ENCODE assay signal across 32 cellular contexts in genomic region chr2:57859755-57860154, GRCh38.
"Had no signal": no experiment of that assay in that cellular context is flagged by ENCODE, and none has a peak within 500 bp of the region (broad histone marks: within the 10 kb centered on the region; RNA-seq: fewer than 3 reads in every experiment).

No MANE protein-coding gene starts in this region.

- H3K27me3 Mint-ChIP-seq: activated CD4-positive, alpha-beta T cell treated with anti-CD3 and anti-CD28 coated beads, Interleukin-2, amount 10 ng/mL, durations not matched to agents 7 days and 5 days; activated naive CD4-positive, alpha-beta T cell treated with anti-CD3 and anti-CD28 coated beads, Interleukin-2, amount 50 U/mL, for 24 hours; activated naive CD8-positive, alpha-beta T cell treated with anti-CD3 and anti-CD28 coated beads for 36 hours; activated naive CD8-positive, alpha-beta T cell treated with anti-CD3 and anti-CD28 coated beads, Interleukin-2, amount 50 U/mL, for 24 hours; activated T-helper 17 cell treated with anti-CD3 and anti-CD28 coated beads, Interleukin-2, amount 50 U/mL, for 72 hours; dendritic cell treated with granulocyte-macrophage colony-stimulating factor and Interleukin-4, amounts not matched to agents 40 ng/mL and 50 ng/mL, for 4 days; T-helper 17 cell had no signal

- H3K4me1 ChIP-seq: adrenal gland, body of pancreas, esophagus squamous epithelium had no signal

- H3K4me3 Mint-ChIP-seq: activated CD4-positive, alpha-beta T cell treated with anti-CD3 and anti-CD28 coated beads, Interleukin-2, amount 10 ng/mL, durations not matched to agents 7 days and 5 days; activated CD8-positive, alpha-beta T cell treated with anti-CD3 and anti-CD28 coated beads for 36 hours; activated naive CD4-positive, alpha-beta T cell treated with anti-CD3 and anti-CD28 coated beads for 36 hours; activated naive CD4-positive, alpha-beta T cell treated with anti-CD3 and anti-CD28 coated beads, Interleukin-2, amount 50 U/mL, for 24 hours; activated naive CD8-positive, alpha-beta T cell treated with anti-CD3 and anti-CD28 coated beads for 36 hours; activated naive CD8-positive, alpha-beta T cell treated with anti-CD3 and anti-CD28 coated beads, Interleukin-2, amount 50 U/mL, for 24 hours; activated T-cell treated with anti-CD3 and anti-CD28 coated beads, Interleukin-2, amount 50 U/mL, for 4 hours; activated T-helper 17 cell treated with anti-CD3 and anti-CD28 coated beads, Interleukin-2, amount 50 U/mL, for 72 hours; dendritic cell treated with granulocyte-macrophage colony-stimulating factor and Interleukin-4, amounts not matched to agents 40 ng/mL and 50 ng/mL, for 4 days; T-helper 17 cell; T-helper 2 cell treated with Interferon-gamma antibody and Interleukin-4, amounts not matched to agents 5 μg/mL and 100 μg/mL, for 36 hours had no signal

- H3K27ac ChIP-seq: adrenal gland, body of pancreas, coronary artery, dorsolateral prefrontal cortex, epithelial cell of prostate, esophagus squamous epithelium had no signal

- DNase-seq: activated CD4-positive, alpha-beta T cell treated with anti-CD3 and anti-CD28 coated beads for 1 hour; activated CD4-positive, alpha-beta T cell treated with anti-CD3 and anti-CD28 coated beads for 4 hours; activated CD4-positive, alpha-beta T cell treated with anti-CD3 and anti-CD28 coated beads, Interleukin-2, amount 10 ng/mL, durations not matched to agents 7 days and 5 days; activated CD4-positive, alpha-beta T cell treated with anti-CD3 and anti-CD28 coated beads, Interleukin-2, amount 50 U/mL, for 48 hours; activated CD8-positive, alpha-beta memory T cell treated with anti-CD3 and anti-CD28 coated beads for 24 hours; activated CD8-positive, alpha-beta T cell treated with anti-CD3 and anti-CD28 coated beads for 36 hours; activated effector memory CD4-positive, alpha-beta T cell treated with Interleukin-2 at 50 U/mL for 16 hours; activated gamma-delta T cell treated with Interleukin-2 at 50 U/mL for 16 hours; activated naive CD4-positive, alpha-beta T cell treated with anti-CD3 and anti-CD28 coated beads for 36 hours; activated naive CD8-positive, alpha-beta T cell treated with anti-CD3 and anti-CD28 coated beads for 36 hours; activated naive CD8-positive, alpha-beta T cell treated with anti-CD3 and anti-CD28 coated beads, Interleukin-2, amount 50 U/mL, for 24 hours; activated T-cell treated with anti-CD3 and anti-CD28 coated beads, Interleukin-2, amount 50 U/mL, for 4 hours; adrenal gland; amygdala; aorta; body of pancreas; caudate nucleus; dorsolateral prefrontal cortex; effector memory CD4-positive, alpha-beta T cell; esophagus squamous epithelium; foreskin melanocyte; head of caudate nucleus; T-helper 1 cell; T-helper 17 cell; T1000 had no signal

- H3K4me1 Mint-ChIP-seq: activated CD4-positive, alpha-beta T cell treated with anti-CD3 and anti-CD28 coated beads, Interleukin-2, amount 10 ng/mL, durations not matched to agents 7 days and 5 days; activated naive CD4-positive, alpha-beta T cell treated with anti-CD3 and anti-CD28 coated beads, Interleukin-2, amount 50 U/mL, for 24 hours; activated naive CD8-positive, alpha-beta T cell treated with anti-CD3 and anti-CD28 coated beads for 36 hours; activated naive CD8-positive, alpha-beta T cell treated with anti-CD3 and anti-CD28 coated beads, Interleukin-2, amount 50 U/mL, for 24 hours; activated T-helper 17 cell treated with anti-CD3 and anti-CD28 coated beads, Interleukin-2, amount 50 U/mL, for 72 hours; T-helper 17 cell had no signal

- FAIRE-seq: endothelial cell of umbilical vein had no signal

- H3K27ac Mint-ChIP-seq: activated CD4-positive, alpha-beta T cell treated with anti-CD3 and anti-CD28 coated beads, Interleukin-2, amount 10 ng/mL, durations not matched to agents 7 days and 5 days; activated CD8-positive, alpha-beta T cell treated with anti-CD3 and anti-CD28 coated beads for 36 hours; activated naive CD4-positive, alpha-beta T cell treated with anti-CD3 and anti-CD28 coated beads for 36 hours; activated naive CD4-positive, alpha-beta T cell treated with anti-CD3 and anti-CD28 coated beads, Interleukin-2, amount 50 U/mL, for 24 hours; activated naive CD8-positive, alpha-beta T cell treated with anti-CD3 and anti-CD28 coated beads for 36 hours; activated naive CD8-positive, alpha-beta T cell treated with anti-CD3 and anti-CD28 coated beads, Interleukin-2, amount 50 U/mL, for 24 hours; activated T-helper 17 cell treated with anti-CD3 and anti-CD28 coated beads, Interleukin-2, amount 50 U/mL, for 72 hours; dendritic cell treated with granulocyte-macrophage colony-stimulating factor and Interleukin-4, amounts not matched to agents 40 ng/mL and 50 ng/mL, for 4 days; T-helper 17 cell; T-helper 2 cell treated with Interferon-gamma antibody and Interleukin-4, amounts not matched to agents 5 μg/mL and 100 μg/mL, for 36 hours had no signal

- ATAC-seq: activated CD8-positive, alpha-beta T cell treated with anti-CD3 and anti-CD28 coated beads for 36 hours; activated naive CD8-positive, alpha-beta T cell treated with anti-CD3 and anti-CD28 coated beads, Interleukin-2, amount 50 U/mL, for 24 hours; activated T-cell treated with anti-CD3 and anti-CD28 coated beads, Interleukin-2, amount 50 U/mL, for 4 hours; activated T-helper 17 cell treated with anti-CD3 and anti-CD28 coated beads, Interleukin-2, amount 50 U/mL, for 72 hours; body of pancreas; T-helper 17 cell had no signal

- H3K9me3 Mint-ChIP-seq: activated CD4-positive, alpha-beta T cell treated with anti-CD3 and anti-CD28 coated beads, Interleukin-2, amount 10 ng/mL, durations not matched to agents 7 days and 5 days; activated CD8-positive, alpha-beta T cell treated with anti-CD3 and anti-CD28 coated beads for 36 hours; activated naive CD4-positive, alpha-beta T cell treated with anti-CD3 and anti-CD28 coated beads for 36 hours; activated naive CD4-positive, alpha-beta T cell treated with anti-CD3 and anti-CD28 coated beads, Interleukin-2, amount 50 U/mL, for 24 hours; activated naive CD8-positive, alpha-beta T cell treated with anti-CD3 and anti-CD28 coated beads for 36 hours; activated naive CD8-positive, alpha-beta T cell treated with anti-CD3 and anti-CD28 coated beads, Interleukin-2, amount 50 U/mL, for 24 hours; activated T-cell treated with anti-CD3 and anti-CD28 coated beads, Interleukin-2, amount 50 U/mL, for 4 hours; activated T-helper 17 cell treated with anti-CD3 and anti-CD28 coated beads, Interleukin-2, amount 50 U/mL, for 72 hours; dendritic cell treated with granulocyte-macrophage colony-stimulating factor and Interleukin-4, amounts not matched to agents 40 ng/mL and 50 ng/mL, for 4 days; T-helper 2 cell treated with Interferon-gamma antibody and Interleukin-4, amounts not matched to agents 5 μg/mL and 100 μg/mL, for 36 hours had no signal

- H3K4me3 ChIP-seq: adrenal gland, body of pancreas, coronary artery, dorsolateral prefrontal cortex, esophagus squamous epithelium had no signal

- H3K36me3 ChIP-seq: adrenal gland, esophagus squamous epithelium had no signal

- H3K9me3 ChIP-seq: adrenal gland, body of pancreas, esophagus squamous epithelium had no signal

- H3K27me3 ChIP-seq: adrenal gland, body of pancreas, dorsolateral prefrontal cortex, esophagus squamous epithelium had no signal

- H3K36me3 Mint-ChIP-seq: activated naive CD8-positive, alpha-beta T cell treated with anti-CD3 and anti-CD28 coated beads for 36 hours had no signal
